20 cellular contexts compared by ENCODE assay signal in the genomic region with DNA sequence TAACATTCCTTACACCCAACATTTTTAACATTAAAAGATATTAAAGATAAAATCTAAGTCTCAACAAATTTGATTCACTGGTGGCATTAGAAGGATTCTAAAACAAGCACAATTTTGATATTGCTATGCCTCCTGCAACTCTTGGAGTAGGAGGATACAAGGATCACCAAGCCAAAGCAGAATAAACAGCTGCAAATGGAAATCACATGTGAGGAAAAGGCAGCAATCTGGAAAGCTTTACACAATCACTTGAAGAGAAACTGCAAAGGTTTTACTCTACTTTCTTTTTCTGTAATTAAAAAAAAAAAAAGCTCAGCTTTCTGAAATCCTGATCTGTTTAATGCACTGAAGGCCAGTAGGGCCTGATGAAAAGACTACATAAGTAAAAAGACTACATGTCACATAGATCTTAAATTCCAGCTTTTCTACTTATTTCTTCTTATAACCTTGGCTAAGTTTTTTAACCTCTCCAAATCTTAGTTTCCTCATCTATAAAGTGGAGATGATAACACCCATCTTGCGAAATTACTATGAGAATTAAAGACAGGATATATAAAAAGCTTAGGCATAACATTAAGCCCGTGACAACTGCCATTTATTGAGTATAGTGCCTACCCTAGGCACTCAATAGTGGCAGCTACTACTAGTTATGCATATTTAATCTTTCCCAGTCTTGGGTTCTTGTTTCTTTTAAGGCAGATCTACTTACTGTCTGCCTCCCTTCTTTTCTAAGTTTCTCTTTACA.
DNase-seq lines count a peak whose midpoint lies in the region; ATAC-seq and TF ChIP-seq lines count a peak whose summit lies in the region.
"Had no signal": no experiment of that assay in that cellular context is flagged by ENCODE, and none has a peak within 500 bp of the region (broad histone marks: within the 10 kb centered on the region; RNA-seq: fewer than 3 reads in every experiment).

No MANE protein-coding gene starts in this region.

- intact Hi-C loops in OCI-LY7 (cut with micrococcal nuclease; ENCODE audit: unreplicated experiment): no loop called here

- H3K36me3 ChIP-seq in SK-N-SH (replicated peaks in 1 of 2; ENCODE audit: control insufficient read depth in 1 of 2, insufficient read depth in 2 of 2, low read length in 1 of 2): peaks cover 25 to 50% of the 10 kb centered on the region in 2 experiments
- peaks cover 2% of the 10 kb centered on the region; the same call in 1 of the 2 replicates for H3K36me3 ChIP-seq in Loucy (ENCODE audit: insufficient read depth, low read length)
- peaks cover 2 to 27% (median 10%) of the 10 kb centered on the region in 3 donors for H3K36me3 ChIP-seq in skeletal muscle tissue (ENCODE audit: control insufficient read depth in 3 of 3, insufficient read depth in 3 of 3, low read length in 3 of 3)
- H3K36me3 ChIP-seq in OCI-LY7 (ENCODE audit: insufficient read depth, low read length): peaks cover 48% of the 10 kb centered on the region

- no TSS peak for BruUV-seq in OCI-LY7 (replicated peaks; lab: Mats Ljungman, UMichigan)

- TF ChIP-seq RAD21 in SK-N-SH (IDR thresholded peaks at IDR 0.05; ENCODE audit: low read length): no peak

- H4K20me1 ChIP-seq in SK-N-SH (ENCODE audit: insufficient read depth): no peaks in the 10 kb centered on the region
- no peaks in the 10 kb centered on the region for H4K20me1 ChIP-seq in Loucy (ENCODE audit: insufficient read depth, low read length, poor library complexity, severe bottlenecking)
- no peaks in the 10 kb centered on the region for H4K20me1 ChIP-seq in OCI-LY7 (ENCODE audit: insufficient read depth, low read length)

- no peak for TF ChIP-seq CTCF in SK-N-SH (IDR thresholded peaks at IDR 0.05)
- no peak for TF ChIP-seq CTCF in Loucy (conservative IDR thresholded peaks at IDR 0.05; ENCODE audit: low read length)
- no peak for TF ChIP-seq CTCF in OCI-LY7 (conservative IDR thresholded peaks at IDR 0.05; ENCODE audit: low read length)

- POLR2A ChIA-PET in SK-N-SH (lab: Yijun Ruan, JAX) (interaction anchor here (0.6 kb wide), 1 partner anchor 13 kb away, joined by 4 read pairs; no protein-coding TSS in a partner anchor), OCI-LY7 (lab: Charles Lee) (interaction anchor here (0.6 to 1.8 kb wide), 8 partner anchors 15 to 392 kb away, joined by 3 to 7 read pairs (median 3); no protein-coding TSS in a partner anchor)

- TF ChIP-seq EP300 in SK-N-SH (IDR thresholded peaks at IDR 0.05; ENCODE audit: borderline replicate concordance in 1 of 2, low read depth in 1 of 2, low read length in 1 of 2): no peak

- H3K27me3 ChIP-seq in SK-N-SH (ENCODE audit: insufficient read depth): no peaks in the 10 kb centered on the region
- no peaks in the 10 kb centered on the region for H3K27me3 ChIP-seq in Loucy (ENCODE audit: insufficient read depth, low read length, poor library complexity, severe bottlenecking)
- H3K27me3 ChIP-seq in skeletal muscle tissue (ENCODE audit: control insufficient read depth in 3 of 3, insufficient read depth in 3 of 3, low read length in 3 of 3): no peaks in the 10 kb centered on the region
- H3K27me3 ChIP-seq: SJSA1, tibial nerve had no signal

- H2AFZ ChIP-seq in SK-N-SH (ENCODE audit: low read depth): no peak overlapping the region
- H2AFZ ChIP-seq in Loucy (ENCODE audit: low read length): no peak overlapping the region
- H2AFZ ChIP-seq in OCI-LY7 (ENCODE audit: low read length): no peak overlapping the region

- H3F3A ChIP-seq in SK-N-SH (replicated peaks; ENCODE audit: insufficient read depth) (peaks cover 13% of the 10 kb centered on the region), Loucy (ENCODE audit: low read depth) (no peaks in the 10 kb centered on the region)

- 93% methylated on average over 2 of the region's 2 CpGs for WGBS in SK-N-SH (ENCODE audit: low lambda C conversion rate)

- H3K4me1 ChIP-seq in SK-N-SH (ENCODE audit: control insufficient read depth in 1 of 2, insufficient read depth in 2 of 2, low read depth in 1 of 2, low read length in 1 of 2) (peaks cover 0 to 30% of the 10 kb centered on the region in 2 experiments; a peak in 2 of 4 replicates), Loucy (ENCODE audit: insufficient read depth, low read length, poor library complexity, severe bottlenecking) (peaks cover 41% of the 10 kb centered on the region), skeletal muscle tissue (ENCODE audit: control insufficient read depth in 3 of 3, insufficient read depth in 3 of 3, low read length in 3 of 3) (peaks cover 0 to 10% (median 3%) of the 10 kb centered on the region in 3 donors), OCI-LY7 (ENCODE audit: insufficient read depth, low read length, poor library complexity, severe bottlenecking) (no peaks in the 10 kb centered on the region)

- H3K79me2 ChIP-seq in SK-N-SH (ENCODE audit: insufficient read depth) (no peaks in the 10 kb centered on the region), Loucy (ENCODE audit: insufficient read depth, low read length) (no peaks in the 10 kb centered on the region), OCI-LY7 (ENCODE audit: insufficient read depth, low read depth, low read length) (no peaks in the 10 kb centered on the region)

- H3K4me2 ChIP-seq in SK-N-SH: no peak overlapping the region
- peak overlapping the region; percentile 6 for H3K4me2 ChIP-seq in Loucy (ENCODE audit: low read depth, low read length, poor library complexity, severe bottlenecking)
- no peak overlapping the region for H3K4me2 ChIP-seq in OCI-LY7 (ENCODE audit: low read length)

- H3K9me3 ChIP-seq in SK-N-SH (no peaks in the 10 kb centered on the region), Loucy (ENCODE audit: insufficient read depth, low read depth, low read length) (no peaks in the 10 kb centered on the region), skeletal muscle tissue (ENCODE audit: control insufficient read depth in 3 of 3, low read length in 3 of 3) (no peaks in the 10 kb centered on the region), OCI-LY7 (ENCODE audit: low read length) (no peaks in the 10 kb centered on the region)
- H3K9me3 ChIP-seq: SJSA1, tibial nerve had no signal

- CTCF ChIA-PET in SK-N-SH (lab: Yijun Ruan, JAX): interaction anchor here (0.7 to 2.4 kb wide), 2 partner anchors 20 to 41 kb away, joined by 3 to 7 read pairs; no protein-coding TSS in a partner anchor
- CTCF ChIA-PET in OCI-LY7 (lab: Charles Lee; ENCODE audit: unreplicated experiment): no interaction called here

- H3K4me3 ChIP-seq in SK-N-SH (ENCODE audit: low read depth in 2 of 2, low read length in 1 of 2): no peak overlapping the region
- no peak overlapping the region for H3K4me3 ChIP-seq in Loucy (ENCODE audit: low read length, poor library complexity, severe bottlenecking)
- no peak overlapping the region for H3K4me3 ChIP-seq in skeletal muscle tissue (ENCODE audit: low read length in 3 of 3)
- H3K4me3 ChIP-seq in OCI-LY7 (ENCODE audit: low read depth, low read length, poor library complexity, severe bottlenecking): no peak overlapping the region
- H3K4me3 ChIP-seq: SJSA1, tibial nerve had no signal

- H3K9me2 ChIP-seq in SK-N-SH: no peaks in the 10 kb centered on the region
- H3K9me2 ChIP-seq in Loucy (replicated peaks; ENCODE audit: low read depth, low read length): no peaks in the 10 kb centered on the region
- no peaks in the 10 kb centered on the region for H3K9me2 ChIP-seq in OCI-LY7 (ENCODE audit: insufficient read depth, low read length)

- no peak overlapping the region for H3K9ac ChIP-seq in SK-N-SH
- H3K9ac ChIP-seq in Loucy (ENCODE audit: low read depth, low read length, poor library complexity, severe bottlenecking): no peak overlapping the region
- no peak overlapping the region for H3K9ac ChIP-seq in skeletal muscle tissue (ENCODE audit: low read depth in 1 of 3, low read length in 3 of 3)

- DNase-seq in SK-N-SH (no peak), fibroblast of gingiva (ENCODE audit: low read depth) (peak; percentile 70), OCI-LY7 (ENCODE audit: low spot score) (no peak)
- DNase-seq: activated CD4-positive, alpha-beta T cell treated with anti-CD3 and anti-CD28 coated beads for 1 hour; activated gamma-delta T cell; amygdala; immature natural killer cell; MM.1S; NCI-H1930; NCI-H510A; stimulated activated CD4-positive, alpha-beta T cell treated with anti-CD3 and anti-CD28 coated beads, Interleukin-12 subunit alpha, Interleukin-12 subunit beta, amount 100 ng/mL, for 4 hours; stimulated activated naive B cell treated with anti-CD40 and anti-IgM and Interleukin-4, amounts not matched to agents 10 μg/mL and 1 μg/mL and 100 μg/mL, for 72 hours; T1000 had no signal

- H3K27ac ChIP-seq in SK-N-SH (ENCODE audit: low read depth in 2 of 2, low read length in 1 of 2) (peak overlapping the region; percentile 26 to 39; a peak in 3 of 4 replicates), skeletal muscle tissue (ENCODE audit: low read depth, low read length) (peak overlapping the region; percentile 31), OCI-LY7 (ENCODE audit: low read depth, low read length, poor library complexity, severe bottlenecking) (no peak overlapping the region)

- ATAC-seq in SK-N-SH treated with all-trans-retinoic acid at 6 μM for 48 hours (no peak), HG03025 (IDR thresholded peaks at IDR 0.05; ENCODE audit: low FRiP score, unreplicated experiment) (no peak), HG03457 (IDR thresholded peaks at IDR 0.05; ENCODE audit: unreplicated experiment) (no peak)
- ATAC-seq: stimulated activated naive B cell treated with anti-CD40 and anti-IgM and Interleukin-4, amounts not matched to agents 10 μg/mL and 1 μg/mL and 100 μg/mL, for 72 hours had no signal

TF ChIP-seq in SK-N-SH, 30 proteins besides CTCF, POLR2A, EP300 and RAD21 (continues in another document):
- TF ChIP-seq GATA2 (CRISPR knock-in tag; IDR thresholded peaks at IDR 0.05): no peak
- TF ChIP-seq MEF2A (IDR thresholded peaks at IDR 0.05; ENCODE audit: borderline replicate concordance, low read depth): no peak
- TF ChIP-seq, protein P1, sequence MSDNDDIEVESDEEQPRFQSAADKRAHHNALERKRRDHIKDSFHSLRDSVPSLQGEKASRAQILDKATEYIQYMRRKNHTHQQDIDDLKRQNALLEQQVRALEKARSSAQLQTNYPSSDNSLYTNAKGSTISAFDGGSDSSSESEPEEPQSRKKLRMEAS (IDR thresholded peaks at IDR 0.05; ENCODE audit: low read depth): no peak
- no peak for TF ChIP-seq FOSL2 (IDR thresholded peaks at IDR 0.05; ENCODE audit: borderline replicate concordance, low read depth)
- TF ChIP-seq GABPA (IDR thresholded peaks at IDR 0.05; ENCODE audit: low read depth): no peak
- no peak for TF ChIP-seq SMC3 (IDR thresholded peaks at IDR 0.05; ENCODE audit: low read depth, low read length)

TF ChIP-seq in SK-N-SH treated with all-trans-retinoic acid at 6 μM for 48 hours, 23 proteins besides CTCF, POLR2A, EP300 and RAD21 (continues in another document):
- TF ChIP-seq ZNF8 (CRISPR knock-in tag; IDR thresholded peaks at IDR 0.05) (no peak), BACH2 (CRISPR knock-in tag; IDR thresholded peaks at IDR 0.05; ENCODE audit: borderline replicate concordance) (no peak), RARB (CRISPR knock-in tag; IDR thresholded peaks at IDR 0.05) (no peak), OSR1 (CRISPR knock-in tag; IDR thresholded peaks at IDR 0.05) (no peak)
